4 cellular contexts compared by ENCODE assay signal in genomic region chr12:45478931-45479330, GRCh38.
"Had no signal": no experiment of that assay in that cellular context is flagged by ENCODE, and none has a peak within 500 bp of the region (broad histone marks: within the 10 kb centered on the region; RNA-seq: fewer than 3 reads in every experiment).

No MANE protein-coding gene starts in this region.

- H3K4me3 ChIP-seq: K562 had no signal

- H3K27ac ChIP-seq: HL-60, KMS-11 had no signal

- ATAC-seq: HepG2, K562 had no signal
